24 cellular contexts compared by ENCODE assay signal in the genomic region with DNA sequence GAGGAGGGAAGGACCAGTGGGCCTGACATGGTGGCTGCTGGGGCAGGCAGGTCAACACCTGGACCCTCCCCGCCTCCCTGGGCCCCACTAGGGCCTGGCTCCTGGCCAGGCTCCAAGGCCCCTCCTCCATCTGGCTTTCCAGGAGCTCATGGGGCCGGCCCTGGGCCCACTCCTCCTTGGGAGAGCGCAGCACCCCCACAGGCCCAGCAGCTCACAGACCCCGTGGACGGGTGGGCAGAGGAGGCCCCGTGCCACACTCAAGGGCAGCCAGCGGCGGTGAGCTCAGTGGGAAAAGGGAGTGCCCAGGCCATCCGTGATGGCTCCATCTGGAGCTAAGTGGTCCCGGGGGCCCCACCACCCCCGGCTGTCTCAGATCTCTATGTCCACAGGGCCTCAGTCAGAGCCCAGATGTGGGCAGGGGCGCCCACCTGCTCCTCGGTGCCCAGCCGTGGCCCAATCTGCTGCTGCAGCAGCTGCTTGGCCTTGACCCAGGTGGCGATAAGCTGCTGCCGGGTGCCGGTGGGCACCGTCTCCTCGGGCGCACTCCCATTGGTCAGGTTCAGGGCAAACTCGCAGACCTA. TPM values are rescaled to one million over a fixed set of nuclear protein-coding genes. Genes with fewer than 3 reads are reported as not detected.
"Had no signal": no experiment of that assay in that cellular context is flagged by ENCODE, and none has a peak within 500 bp of the region (broad histone marks: within the 10 kb centered on the region; RNA-seq: fewer than 3 reads in every experiment).

No MANE protein-coding gene starts in this region.

- H3K36me3 ChIP-seq: brain microvascular endothelial cell, neural progenitor cell, pancreas, suprapubic skin, transverse colon, vagina had no signal

- H3K9me3 ChIP-seq: pancreas, suprapubic skin, transverse colon, vagina had no signal

- H3K4me1 ChIP-seq: pancreas, transverse colon, vagina had no signal

- H3K4me3 ChIP-seq: coronary artery, neural progenitor cell, pancreas, skin epidermis, suprapubic skin, transverse colon, vagina had no signal

- FAIRE-seq: keratinocyte, pancreas had no signal

- DNase-seq: activated CD4-positive, alpha-beta memory T cell treated with anti-CD3 and anti-CD28 coated beads for 36 hours; activated CD4-positive, alpha-beta T cell treated with anti-CD3 and anti-CD28 coated beads for 4 hours; activated naive CD4-positive, alpha-beta T cell; activated T-cell treated with anti-CD3 and anti-CD28 coated beads for 4 hours; anterior cingulate cortex; brain microvascular endothelial cell; foreskin melanocyte; hypothalamus; mesendoderm; naive thymus-derived CD4-positive, alpha-beta T cell; stimulated activated CD4-positive, alpha-beta T cell treated with anti-CD3 and anti-CD28 coated beads, Interleukin-15, amount 100 ng/mL, for 24 hours; stimulated activated CD4-positive, alpha-beta T cell treated with anti-CD3 and anti-CD28 coated beads, Interleukin-2, amount 100 ng/mL, for 48 hours; stimulated activated naive CD8-positive, alpha-beta T cell treated with anti-CD3 and anti-CD28 coated beads, Interleukin-15, amount 100 ng/mL, for 72 hours; SW 1271 had no signal

- H3K9ac ChIP-seq: neural progenitor cell had no signal

- H3K27me3 ChIP-seq: brain microvascular endothelial cell, neural progenitor cell, pancreas, transverse colon, vagina had no signal

- H3K36me3 Mint-ChIP-seq: activated CD4-positive, alpha-beta memory T cell treated with anti-CD3 and anti-CD28 coated beads for 36 hours; naive thymus-derived CD4-positive, alpha-beta T cell; neural progenitor cell had no signal

- H3K27ac ChIP-seq: brain microvascular endothelial cell, coronary artery, neural progenitor cell, pancreas, skin epidermis, suprapubic skin, transverse colon, vagina had no signal

- H3K9me3 Mint-ChIP-seq: activated CD4-positive, alpha-beta memory T cell treated with anti-CD3 and anti-CD28 coated beads for 36 hours; activated T-helper 1 cell treated with anti-CD3 and anti-CD28 coated beads, Interleukin-12 subunit alpha, Interleukin-12 subunit beta, Interleukin-2, Interleukin-4 antibody, amounts not matched to agents 30 ng/mL and 10 ng/mL and 1 ng/mL, durations not matched to agents 14 hours and 24 hours and 36 hours; central memory CD8-positive, alpha-beta T cell; stimulated activated naive CD8-positive, alpha-beta T cell treated with anti-CD3 and anti-CD28 coated beads, Interleukin-15, amount 100 ng/mL, for 72 hours had no signal

- ATAC-seq: naive thymus-derived CD4-positive, alpha-beta T cell; pancreas; stimulated activated naive CD8-positive, alpha-beta T cell treated with anti-CD3 and anti-CD28 coated beads, Interleukin-15, amount 100 ng/mL, for 72 hours had no signal

- H3K4me3 Mint-ChIP-seq: activated CD4-positive, alpha-beta memory T cell treated with anti-CD3 and anti-CD28 coated beads for 36 hours; activated T-helper 1 cell treated with anti-CD3 and anti-CD28 coated beads, Interleukin-12 subunit alpha, Interleukin-12 subunit beta, Interleukin-2, Interleukin-4 antibody, amounts not matched to agents 30 ng/mL and 10 ng/mL and 1 ng/mL, durations not matched to agents 14 hours and 24 hours and 36 hours; central memory CD8-positive, alpha-beta T cell; naive thymus-derived CD4-positive, alpha-beta T cell; neural progenitor cell; stimulated activated naive CD8-positive, alpha-beta T cell treated with anti-CD3 and anti-CD28 coated beads, Interleukin-15, amount 100 ng/mL, for 72 hours had no signal

- H3K27ac Mint-ChIP-seq: activated CD4-positive, alpha-beta memory T cell treated with anti-CD3 and anti-CD28 coated beads for 36 hours; activated T-helper 1 cell treated with anti-CD3 and anti-CD28 coated beads, Interleukin-12 subunit alpha, Interleukin-12 subunit beta, Interleukin-2, Interleukin-4 antibody, amounts not matched to agents 30 ng/mL and 10 ng/mL and 1 ng/mL, durations not matched to agents 14 hours and 24 hours and 36 hours; naive thymus-derived CD4-positive, alpha-beta T cell; neural progenitor cell had no signal

RNA-seq across cellular contexts. Expression of gene CFAP46, which starts 32.8 kb away (rescaled TPM):
- total RNA-seq: activated T-helper 1 cell treated with anti-CD3 and anti-CD28 coated beads, Interleukin-12 subunit alpha, Interleukin-12 subunit beta, Interleukin-2, Interleukin-4 antibody, amounts not matched to agents 30 ng/mL and 10 ng/mL and 1 ng/mL, durations not matched to agents 14 hours and 24 hours and 36 hours; transverse colon; vagina had no signal
- polyA plus RNA-seq: naive thymus-derived CD4-positive, alpha-beta T cell had no signal
